Comparison of ENCODE assay signal across 18 cellular contexts in genomic region chr4:1590244-1590643, GRCh38.
"Had no signal": no experiment of that assay in that cellular context is flagged by ENCODE, and none has a peak within 500 bp of the region (broad histone marks: within the 10 kb centered on the region; RNA-seq: fewer than 3 reads in every experiment).

No MANE protein-coding gene starts in this region.

- H3K27ac ChIP-seq: brain microvascular endothelial cell, epithelial cell of prostate, heart left ventricle, suprapubic skin had no signal

- H3K27me3 ChIP-seq: right atrium auricular region had no signal

- H3K36me3 ChIP-seq: brain microvascular endothelial cell, heart left ventricle, right atrium auricular region, suprapubic skin had no signal

- H3K4me2 ChIP-seq: SK-N-SH, smooth muscle cell had no signal

- H3K4me3 ChIP-seq: heart left ventricle, right atrium auricular region, smooth muscle cell, suprapubic skin had no signal

- H3K9ac ChIP-seq: SK-N-SH had no signal

- DNase-seq: activated CD4-positive, alpha-beta T cell treated with anti-CD3 and anti-CD28 coated beads, Interleukin-2, amount 10 ng/mL, durations not matched to agents 7 days and 5 days; activated CD4-positive, CD25-positive, alpha-beta regulatory T cell; activated CD8-positive, alpha-beta memory T cell treated with anti-CD3 and anti-CD28 coated beads, Interleukin-2, amount 50 U/mL, for 48 hours; activated gamma-delta T cell treated with Interleukin-2 at 50 U/mL for 16 hours; activated naive CD8-positive, alpha-beta T cell treated with anti-CD3 and anti-CD28 coated beads for 36 hours; activated T-cell treated with anti-CD3 and anti-CD28 coated beads, Interleukin-2, amount 50 U/mL, for 72 hours; amygdala; brain microvascular endothelial cell; effector memory CD8-positive, alpha-beta T cell; heart left ventricle; left ventricle myocardium superior; mesendoderm; nucleus accumbens; SK-N-SH had no signal

- H3K4me1 ChIP-seq: suprapubic skin had no signal
